26 cellular contexts compared by ENCODE assay signal in genomic region chr2:30775833-30776232, GRCh38. TPM values are rescaled to one million over a fixed set of nuclear protein-coding genes. Genes with fewer than 3 reads are reported as not detected.
DNase-seq lines count a peak whose midpoint lies in the region; ATAC-seq, FAIRE-seq and TF ChIP-seq lines count a peak whose summit lies in the region.
"Had no signal": no experiment of that assay in that cellular context is flagged by ENCODE, and none has a peak within 500 bp of the region (broad histone marks: within the 10 kb centered on the region; RNA-seq: fewer than 3 reads in every experiment).

No MANE protein-coding gene starts in this region.

- H4K20me1 ChIP-seq in H9 (ENCODE audit: control insufficient read depth, insufficient read depth, insufficient read length) (no peaks in the 10 kb centered on the region), K562 (replicated peaks; ENCODE audit: control insufficient read depth, insufficient read depth, low read length) (no peaks in the 10 kb centered on the region)

- in situ Hi-C loops in K562 (cut with MboI): no loop called here

- no peak overlapping the region for H2BK15ac ChIP-seq in H9 (ENCODE audit: low read depth, low read length)
- no peak overlapping the region for H2BK15ac ChIP-seq in mesendoderm (replicated peaks; ENCODE audit: low read depth)

- no CpG with 5 or more reads among the region's 7 CpGs for WGBS in H9 (ENCODE audit: extremely low coverage, insufficient read length, low lambda C conversion rate)
- 0% methylated on average over 7 of the region's 7 CpGs for WGBS in K562 (ENCODE audit: insufficient coverage, low coverage, missing lambda C conversion rate)
- WGBS in mesendoderm (ENCODE audit: extremely low coverage, insufficient coverage, low lambda C conversion rate): no CpG with 5 or more reads among the region's 7 CpGs

- POLR2A ChIA-PET in K562 (lab: Yijun Ruan, JAX): no interaction called here

- no peak overlapping the region for H3K18ac ChIP-seq in H9 (ENCODE audit: insufficient read length, low read depth, low read length)
- no peak overlapping the region for H3K18ac ChIP-seq in mesendoderm (ENCODE audit: low read length)

- H2BK20ac ChIP-seq in H9 (ENCODE audit: low read depth, low read length, poor library complexity, severe bottlenecking): no peak overlapping the region

- H4K8ac ChIP-seq in H9 (replicated peaks; ENCODE audit: insufficient read length, low read depth, low read length) (no peak overlapping the region), mesendoderm (ENCODE audit: low read depth, low read length) (no peak overlapping the region)

- H3K79me1 ChIP-seq in H9 (ENCODE audit: insufficient read depth, low read depth, low read length, poor library complexity, severe bottlenecking) (no peaks in the 10 kb centered on the region), mesendoderm (ENCODE audit: low read length) (no peaks in the 10 kb centered on the region)

- H3K23ac ChIP-seq in H9 (ENCODE audit: insufficient read length, low read depth, low read length): no peak overlapping the region
- no peak overlapping the region for H3K23ac ChIP-seq in mesendoderm (ENCODE audit: low read length)

- no TSS peak for BruUV-seq in K562 (replicated peaks; lab: Mats Ljungman, UMichigan)

- ATAC-seq in K562 (peak; percentile 53; the same call in 2 of the 3 replicates), HG03342 (IDR thresholded peaks at IDR 0.05; ENCODE audit: unreplicated experiment) (no peak)
- ATAC-seq: activated naive CD4-positive, alpha-beta T cell treated with anti-CD3 and anti-CD28 coated beads, Interleukin-2, amount 50 U/mL, for 72 hours; left cardiac atrium; right cardiac atrium had no signal

- no peaks in the 10 kb centered on the region for H3K23me2 ChIP-seq in H9 (ENCODE audit: insufficient read length, low read depth, low read length, poor library complexity, severe bottlenecking)

- FAIRE-seq in K562 (lab: Jason Lieb, UNC): no peak

- no peak overlapping the region for H3K4me3 Mint-ChIP-seq in H9
- H3K4me3 Mint-ChIP-seq: activated CD4-positive, alpha-beta memory T cell treated with anti-CD3 and anti-CD28 coated beads for 36 hours had no signal

- no peaks in the 10 kb centered on the region for H3K27me3 Mint-ChIP-seq in H9 (ENCODE audit: low read depth)

- TF ChIP-seq EP300 in K562 (IDR thresholded peaks at IDR 0.05; ENCODE audit: low read length): no peak

- H3K27ac ChIP-seq in H9 (ENCODE audit: insufficient read length, low read depth, low read length) (no peak overlapping the region), K562 (ENCODE audit: extremely low read depth, low read depth, low read length) (no peak overlapping the region), mesendoderm (ENCODE audit: low read depth, low read length) (no peak overlapping the region), left ventricle myocardium inferior (replicated peaks) (no peak overlapping the region)
- H3K27ac ChIP-seq: breast epithelium, spleen, tibial nerve had no signal

- H3K56ac ChIP-seq in H9 (ENCODE audit: insufficient read length, low read depth, low read length) (no peak overlapping the region), mesendoderm (ENCODE audit: low read length) (no peak overlapping the region)

- no peak for TF ChIP-seq RAD21 in K562 (CRISPR knock-in tag; conservative IDR thresholded peaks at IDR 0.05 in 1 of 2, IDR thresholded peaks at IDR 0.05 in 1 of 2)

- H2BK120ac ChIP-seq in H9 (ENCODE audit: low read depth, low read length, poor library complexity, severe bottlenecking) (no peak overlapping the region), mesendoderm (ENCODE audit: low read depth, low read length) (no peak overlapping the region)

- H2BK12ac ChIP-seq in H9 (ENCODE audit: insufficient read length, low read depth, low read length): no peak overlapping the region

- H3K79me2 ChIP-seq in H9 (ENCODE audit: insufficient read depth, low read length): no peaks in the 10 kb centered on the region
- no peaks in the 10 kb centered on the region for H3K79me2 ChIP-seq in K562 (ENCODE audit: control insufficient read depth, insufficient read depth, low read length)
- H3K79me2 ChIP-seq in mesendoderm (ENCODE audit: control insufficient read depth, insufficient read depth, low read length): no peaks in the 10 kb centered on the region

- no peak overlapping the region for H3K4ac ChIP-seq in H9 (ENCODE audit: low read depth, low read length)
- no peak overlapping the region for H3K4ac ChIP-seq in mesendoderm (ENCODE audit: low read depth, low read length)

- no peaks in the 10 kb centered on the region for H3K9me1 ChIP-seq in K562 (ENCODE audit: control insufficient read depth, insufficient read depth, low read length)

- no peak overlapping the region for H4K91ac ChIP-seq in H9 (ENCODE audit: insufficient read length, low read depth, low read length)

- no peaks in the 10 kb centered on the region for H3K36me3 Mint-ChIP-seq in H9 (ENCODE audit: insufficient read depth in 1 of 3, low read depth in 3 of 3)
- H3K36me3 Mint-ChIP-seq: activated CD4-positive, alpha-beta memory T cell treated with anti-CD3 and anti-CD28 coated beads for 36 hours; activated naive CD4-positive, alpha-beta T cell treated with anti-CD3 and anti-CD28 coated beads, Interleukin-2, amount 50 U/mL, for 72 hours; CD4-positive, alpha-beta memory T cell had no signal

- no peak overlapping the region for H3T11ph ChIP-seq in H9 (ENCODE audit: low read length)

- H3K36me3 ChIP-seq in K562 (ENCODE audit: control insufficient read depth, insufficient read depth, low read length) (no peaks in the 10 kb centered on the region), mesendoderm (ENCODE audit: control insufficient read depth, insufficient read depth, low read length) (no peaks in the 10 kb centered on the region), left ventricle myocardium inferior (no peaks in the 10 kb centered on the region)
- H3K36me3 ChIP-seq: breast epithelium, spleen, tibial nerve had no signal

- no peak for TF ChIP-seq POLR2A in K562 (conservative IDR thresholded peaks at IDR 0.05)

- no peak overlapping the region for H4K5ac ChIP-seq in H9 (ENCODE audit: insufficient read length, low read depth, low read length)
- H4K5ac ChIP-seq in mesendoderm (ENCODE audit: low read length): no peak overlapping the region

- no peak overlapping the region for H2BK5ac ChIP-seq in H9 (ENCODE audit: insufficient read length, low read length)
- no peak overlapping the region for H2BK5ac ChIP-seq in mesendoderm (ENCODE audit: low read length)

- H3K4me1 ChIP-seq in H9 (ENCODE audit: insufficient read depth, low read length): no peaks in the 10 kb centered on the region
- no peaks in the 10 kb centered on the region; a peak in 1 of 5 replicates for H3K4me1 ChIP-seq in K562 (replicated peaks in 1 of 2; ENCODE audit: control insufficient read depth in 2 of 2, insufficient read depth in 2 of 2, low read length in 2 of 2)
- H3K4me1 ChIP-seq in mesendoderm (ENCODE audit: control insufficient read depth, low read depth, low read length): no peaks in the 10 kb centered on the region
- no peaks in the 10 kb centered on the region for H3K4me1 ChIP-seq in left ventricle myocardium inferior
- H3K4me1 ChIP-seq: breast epithelium, tibial nerve had no signal

- no peaks in the 10 kb centered on the region for H3K9me3 ChIP-seq in H9 (ENCODE audit: control insufficient read depth, low read depth, low read length)
- no peaks in the 10 kb centered on the region for H3K9me3 ChIP-seq in K562 (replicated peaks; ENCODE audit: control insufficient read depth, insufficient read depth, low read depth, low read length)
- H3K9me3 ChIP-seq in left ventricle myocardium inferior (replicated peaks): no peaks in the 10 kb centered on the region
- H3K9me3 ChIP-seq: breast epithelium, spleen, tibial nerve had no signal

- H2AK5ac ChIP-seq in H9 (ENCODE audit: insufficient read length, low read length) (no peak overlapping the region), mesendoderm (ENCODE audit: low read length) (no peak overlapping the region)

- H3K27me3 ChIP-seq in H9 (ENCODE audit: insufficient read depth, low read length) (no peaks in the 10 kb centered on the region), K562 (ENCODE audit: control insufficient read depth in 2 of 2, insufficient read depth in 2 of 2, low read length in 2 of 2) (peaks cover 2 to 31% of the 10 kb centered on the region in 2 experiments; a peak in 3 of 5 replicates), mesendoderm (ENCODE audit: insufficient read depth, low read length, poor library complexity) (no peaks in the 10 kb centered on the region), left ventricle myocardium inferior (ENCODE audit: low read depth) (peaks cover 70% of the 10 kb centered on the region)
- H3K27me3 ChIP-seq: breast epithelium, tibial nerve had no signal

- H3K9me3 Mint-ChIP-seq in H9: no peaks in the 10 kb centered on the region
- H3K9me3 Mint-ChIP-seq: activated CD4-positive, alpha-beta memory T cell treated with anti-CD3 and anti-CD28 coated beads for 36 hours; activated naive CD4-positive, alpha-beta T cell treated with anti-CD3 and anti-CD28 coated beads, Interleukin-2, amount 50 U/mL, for 72 hours had no signal

- H2AFZ ChIP-seq in H9 (ENCODE audit: low read length) (no peak overlapping the region), K562 (ENCODE audit: low read depth, low read length) (no peak overlapping the region)

- H3K14ac ChIP-seq in H9 (ENCODE audit: insufficient read depth, low read length): no peak overlapping the region

- H3K4me1 Mint-ChIP-seq in H9: no peaks in the 10 kb centered on the region

- DNase-seq in H9 (peak; percentile 9), K562 (ENCODE audit: extremely low read depth in 1 of 4, low spot score in 3 of 4) (peak in 2 of 4 experiments; percentile 2 to 23), mesendoderm (peak; percentile 30), ureter (ENCODE audit: low spot score) (peak; percentile 20), NCI-H1092 (lab: John Stamatoyannopoulos, UW) (no peak), left ventricle myocardium inferior (no peak)
- DNase-seq: activated CD4-positive, alpha-beta memory T cell treated with anti-CD3 and anti-CD28 coated beads for 36 hours; CD4-positive, alpha-beta memory T cell; H7; hypothalamus; left cardiac atrium; mesenchymal stem cell; NCI-H1417; NCI-H2029; NCI-H526; posterior cingulate gyrus; right cardiac atrium; spleen; stimulated activated CD4-positive, alpha-beta T cell treated with anti-CD3 and anti-CD28 coated beads, Interleukin-2, amount 100 ng/mL, for 24 hours had no signal

- H3K4me2 ChIP-seq in H9 (ENCODE audit: insufficient read depth, insufficient read length, low read length): no peak overlapping the region
- H3K4me2 ChIP-seq in K562 (ENCODE audit: insufficient read depth, low read length): no peak overlapping the region
- H3K4me2 ChIP-seq in mesendoderm (ENCODE audit: low read length): no peak overlapping the region

- CTCF ChIA-PET in K562 (lab: Yijun Ruan, JAX; ENCODE audit: low intra/inter-chr PET ratio): interaction anchor here (0.6 kb wide), 1 partner anchor 59 kb away, joined by 3 read pairs; no protein-coding TSS in a partner anchor

- no peak overlapping the region for H3K9ac ChIP-seq in H9 (ENCODE audit: extremely low read depth, insufficient read length, low read length)
- H3K9ac ChIP-seq in K562 (ENCODE audit: insufficient read depth in 1 of 2, low read depth in 2 of 2, low read length in 2 of 2): no peak overlapping the region
- no peak overlapping the region for H3K9ac ChIP-seq in mesendoderm (ENCODE audit: low read length)

- H3K4me3 ChIP-seq in K562 (no peak overlapping the region), mesendoderm (ENCODE audit: low read length) (no peak overlapping the region), left ventricle myocardium inferior (no peak overlapping the region)
- H3K4me3 ChIP-seq: breast epithelium, spleen, tibial nerve had no signal

- peak overlapping the region in 1 of 3 experiments; percentile 33; a peak in 1 of 7 replicates for H3K27ac Mint-ChIP-seq in H9
- H3K27ac Mint-ChIP-seq: activated CD4-positive, alpha-beta memory T cell treated with anti-CD3 and anti-CD28 coated beads for 36 hours; activated naive CD4-positive, alpha-beta T cell treated with anti-CD3 and anti-CD28 coated beads, Interleukin-2, amount 50 U/mL, for 72 hours; CD4-positive, alpha-beta memory T cell had no signal

- TF ChIP-seq CTCF in H9 (conservative IDR thresholded peaks at IDR 0.05) (no peak), K562 (IDR thresholded peaks at IDR 0.05 in 2 of 3, conservative IDR thresholded peaks at IDR 0.05 in 1 of 3; ENCODE audit: insufficient read depth in 2 of 3, low read depth in 1 of 3, low read length in 3 of 3) (no peak), left ventricle myocardium inferior (IDR thresholded peaks at IDR 0.05; ENCODE audit: borderline replicate concordance) (no peak)

- intact Hi-C loops in K562 (cut with micrococcal nuclease) (no loop called here), left ventricle myocardium inferior (cut with micrococcal nuclease) (no loop called here)

RNA-seq across cellular contexts. Expression of gene CAPN13, which starts 31.4 kb away (rescaled TPM):
- 5.0 and 5.7 TPM in 2 replicates for total RNA-seq in H9 (2021)
- total RNA-seq in K562 (2011; cell fraction: chromatin; rRNA removed; ENCODE audit: low replicate concordance): not detected in 2 replicates
- total RNA-seq in K562 (2011; cell fraction: nucleolus; rRNA removed): not detected in 2 replicates
- not detected in 2 replicates for total RNA-seq in K562 (2011; cell fraction: nucleoplasm; rRNA removed)
- not detected in 2 replicates for total RNA-seq in K562 (2014; rRNA removed)
- total RNA-seq in K562 (2014; rRNA removed; fragmentation: Illumina TruSeq; extraction: Trizol): not detected in 2 replicates
- total RNA-seq in K562 (2015; rRNA removed; fragmentation: Illumina TruSeq; extraction: Trizol): not detected in 2 replicates
- total RNA-seq in K562 (2021): not detected in 2 replicates
- not detected in 2 replicates for polyA plus RNA-seq in K562 (2011; rRNA removed)
- polyA plus RNA-seq in K562 (2011; cell fraction: cytosol; rRNA removed): not detected in 2 replicates
- polyA plus RNA-seq in K562 (2011; cell fraction: nucleus; rRNA removed): not detected in 2 replicates
- not detected in 2 replicates for polyA plus RNA-seq in K562 (2012)
- polyA plus RNA-seq in K562 (2014; fragmentation: Illumina TruSeq; extraction: Trizol): not detected in 2 replicates
- not detected for polyA plus RNA-seq in K562 (2014; fragmentation: Nextera tagmentation; extraction: Ambion mirVana)
- polyA plus RNA-seq in K562 (2014; rRNA removed): not detected in 2 replicates
- polyA minus RNA-seq in K562 (2011; rRNA and poly(A)+ RNA removed): not detected in 2 replicates
- polyA minus RNA-seq in K562 (2011; cell fraction: cytosol; rRNA and poly(A)+ RNA removed): not detected in 2 replicates
- not detected in 2 replicates for polyA minus RNA-seq in K562 (2011; cell fraction: nucleus; rRNA and poly(A)+ RNA removed)
- 3.6 TPM for polyA plus RNA-seq in mesendoderm (2013, experiment 1 of 2)
- 3.2 TPM for polyA plus RNA-seq in mesendoderm (2013, experiment 2 of 2)
- 67.4 TPM for total RNA-seq in ureter
- total RNA-seq in left ventricle myocardium inferior: not detected
- total RNA-seq: activated CD4-positive, alpha-beta memory T cell treated with anti-CD3 and anti-CD28 coated beads for 36 hours; activated naive CD4-positive, alpha-beta T cell treated with anti-CD3 and anti-CD28 coated beads, Interleukin-2, amount 50 U/mL, for 72 hours; CD4-positive, alpha-beta memory T cell; chondrocyte; left cardiac atrium; myocyte; right cardiac atrium; T-helper 2 cell treated with Interferon-gamma antibody and Interleukin-4, amounts not matched to agents 100 ng/mL and 5 ng/mL, for 36 hours; tibial nerve had no signal
- polyA plus RNA-seq: CD4-positive, alpha-beta memory T cell; right cardiac atrium had no signal

Comparison
In these comparisons a context has a peak if more than half of its experiments do, and no peak if none do; other contexts are left out.
1. DNase-seq: peak in H9 (single experiment), mesendoderm (single experiment) and ureter (single experiment); none in NCI-H1092 (single experiment) and left ventricle myocardium inferior (single experiment).
2. RNA of gene CAPN13, which starts 31.4 kb away (total RNA-seq): 67.4 TPM in ureter (single experiment); 5.0 to 5.7 TPM in H9, not detected in K562 and not detected in left ventricle myocardium inferior (single experiment); every median in the first group is over 10 times any median in the second.